Comparison of ENCODE assay signal across 24 cellular contexts in genomic region chr21:18772404-18772803, GRCh38.
DNase-seq lines count a peak whose midpoint lies in the region; ATAC-seq and TF ChIP-seq lines count a peak whose summit lies in the region.
"Had no signal": no experiment of that assay in that cellular context is flagged by ENCODE, and none has a peak within 500 bp of the region (broad histone marks: within the 10 kb centered on the region; RNA-seq: fewer than 3 reads in every experiment).

No MANE protein-coding gene starts in this region.

- no peak overlapping the region for H3K27ac Mint-ChIP-seq in effector memory CD8-positive, alpha-beta T cell
- H3K27ac Mint-ChIP-seq: activated CD4-positive, alpha-beta T cell treated with anti-CD3 and anti-CD28 coated beads, Interleukin-2, amount 10 ng/mL, durations not matched to agents 24 days and 14 days; activated T-cell treated with anti-CD3 and anti-CD28 coated beads, Interleukin-2, amount 50 U/mL, for 72 hours; CD4-positive, CD25-positive, alpha-beta regulatory T cell; IgD-negative memory B cell; naive thymus-derived CD4-positive, alpha-beta T cell; stimulated activated naive CD8-positive, alpha-beta T cell treated with anti-CD3 and anti-CD28 coated beads, Interleukin-15, amount 100 ng/mL, for 72 hours; T-helper 1 cell treated with Interleukin-12 subunit alpha and Interleukin-12 subunit beta and Interleukin-4 antibody, amounts not matched to agents 30 μg/mL and 1 μg/mL, for 36 hours had no signal

- no peaks in the 10 kb centered on the region for H3K4me1 Mint-ChIP-seq in effector memory CD8-positive, alpha-beta T cell (ENCODE audit: low read depth in 2 of 2)
- H3K4me1 Mint-ChIP-seq: activated CD4-positive, alpha-beta T cell treated with anti-CD3 and anti-CD28 coated beads, Interleukin-2, amount 10 ng/mL, durations not matched to agents 24 days and 14 days; CD4-positive, CD25-positive, alpha-beta regulatory T cell; IgD-negative memory B cell; naive thymus-derived CD4-positive, alpha-beta T cell; stimulated activated naive CD8-positive, alpha-beta T cell treated with anti-CD3 and anti-CD28 coated beads, Interleukin-15, amount 100 ng/mL, for 72 hours had no signal

- TF ChIP-seq POLR2A in NB4 (IDR thresholded peaks at IDR 0.05; ENCODE audit: extremely low read depth, insufficient read length): no peak

- H3K4me3 Mint-ChIP-seq in effector memory CD8-positive, alpha-beta T cell: no peak overlapping the region
- H3K4me3 Mint-ChIP-seq: activated CD4-positive, alpha-beta T cell treated with anti-CD3 and anti-CD28 coated beads, Interleukin-2, amount 10 ng/mL, durations not matched to agents 24 days and 14 days; activated T-cell treated with anti-CD3 and anti-CD28 coated beads, Interleukin-2, amount 50 U/mL, for 72 hours; CD4-positive, CD25-positive, alpha-beta regulatory T cell; IgD-negative memory B cell; naive thymus-derived CD4-positive, alpha-beta T cell; stimulated activated naive CD8-positive, alpha-beta T cell treated with anti-CD3 and anti-CD28 coated beads, Interleukin-15, amount 100 ng/mL, for 72 hours; T-helper 1 cell treated with Interleukin-12 subunit alpha and Interleukin-12 subunit beta and Interleukin-4 antibody, amounts not matched to agents 30 μg/mL and 1 μg/mL, for 36 hours had no signal

- TF ChIP-seq CTCF in NB4 (IDR thresholded peaks at IDR 0.05; ENCODE audit: low read depth, low read length): no peak
- TF ChIP-seq CTCF in choroid plexus epithelial cell (conservative IDR thresholded peaks at IDR 0.05; ENCODE audit: low read depth, low read length): no peak

- no peak for ATAC-seq in HG03039 (IDR thresholded peaks at IDR 0.05; ENCODE audit: unreplicated experiment)
- no peak for ATAC-seq in GM21717 (IDR thresholded peaks at IDR 0.05; ENCODE audit: unreplicated experiment)
- ATAC-seq in effector memory CD8-positive, alpha-beta T cell (replicated peaks): no peak
- ATAC-seq: activated T-cell treated with anti-CD3 and anti-CD28 coated beads, Interleukin-2, amount 50 U/mL, for 72 hours; heart right ventricle; left lung; naive thymus-derived CD4-positive, alpha-beta T cell; right cardiac atrium; stimulated activated naive CD8-positive, alpha-beta T cell treated with anti-CD3 and anti-CD28 coated beads, Interleukin-15, amount 100 ng/mL, for 72 hours had no signal

- peak; percentile 52 for DNase-seq in NB4 (ENCODE audit: low read depth)
- peak; percentile 65 for DNase-seq in RPMI7951 (ENCODE audit: low read depth)
- peak; percentile 1 for DNase-seq in choroid plexus epithelial cell (ENCODE audit: low read depth)
- DNase-seq in renal cortical epithelial cell (ENCODE audit: low read depth): peak; percentile 11
- DNase-seq in effector memory CD8-positive, alpha-beta T cell: no peak
- DNase-seq: activated CD4-positive, alpha-beta T cell treated with anti-CD3 and anti-CD28 coated beads, Interleukin-2, amount 10 ng/mL, durations not matched to agents 24 days and 14 days; activated naive CD4-positive, alpha-beta T cell treated with anti-CD3 and anti-CD28 coated beads, Interleukin-2, amount 50 U/mL, for 16 hours; activated T-cell treated with anti-CD3 and anti-CD28 coated beads, Interleukin-2, amount 50 U/mL, for 72 hours; aorta; CD4-positive, CD25-positive, alpha-beta regulatory T cell; effector CD8-positive, alpha-beta T cell; heart right ventricle; left lung; naive thymus-derived CD4-positive, alpha-beta T cell; NCI-H2029; right cardiac atrium; Right ventricle myocardium superior; stimulated activated CD4-positive, alpha-beta T cell treated with anti-CD3 and anti-CD28 coated beads, Interleukin-12 subunit alpha, Interleukin-12 subunit beta, amount 100 ng/mL, for 4 hours; stimulated activated naive CD8-positive, alpha-beta T cell treated with anti-CD3 and anti-CD28 coated beads, Interleukin-15, amount 100 ng/mL, for 72 hours; tibial artery had no signal

- H3K36me3 Mint-ChIP-seq in effector memory CD8-positive, alpha-beta T cell (ENCODE audit: insufficient read depth): no peaks in the 10 kb centered on the region
- H3K36me3 Mint-ChIP-seq: CD4-positive, CD25-positive, alpha-beta regulatory T cell; naive thymus-derived CD4-positive, alpha-beta T cell had no signal

- H3K4me3 ChIP-seq in NB4 (ENCODE audit: low read depth, low read length) (no peak overlapping the region), choroid plexus epithelial cell (ENCODE audit: low read depth, low read length) (no peak overlapping the region)
- H3K4me3 ChIP-seq: heart right ventricle, left lung, tibial artery had no signal

- no peaks in the 10 kb centered on the region for H3K27me3 Mint-ChIP-seq in effector memory CD8-positive, alpha-beta T cell
- H3K27me3 Mint-ChIP-seq: activated CD4-positive, alpha-beta T cell treated with anti-CD3 and anti-CD28 coated beads, Interleukin-2, amount 10 ng/mL, durations not matched to agents 24 days and 14 days; CD4-positive, CD25-positive, alpha-beta regulatory T cell; IgD-negative memory B cell; naive thymus-derived CD4-positive, alpha-beta T cell; stimulated activated naive CD8-positive, alpha-beta T cell treated with anti-CD3 and anti-CD28 coated beads, Interleukin-15, amount 100 ng/mL, for 72 hours had no signal

- peaks cover 0 to 2% of the 10 kb centered on the region in 2 donors for H3K9me3 Mint-ChIP-seq in effector memory CD8-positive, alpha-beta T cell
- H3K9me3 Mint-ChIP-seq: activated CD4-positive, alpha-beta T cell treated with anti-CD3 and anti-CD28 coated beads, Interleukin-2, amount 10 ng/mL, durations not matched to agents 24 days and 14 days had no signal

Comparison
In these comparisons a context has a peak if more than half of its experiments do, and no peak if none do; other contexts are left out.
1. DNase-seq: peak in NB4 (single experiment), RPMI7951 (single experiment), choroid plexus epithelial cell (single experiment) and renal cortical epithelial cell (single experiment); none in effector memory CD8-positive, alpha-beta T cell (0 of 3).